Comparison of ENCODE assay signal across 1 cellular context in genomic region chr2:47225061-47225783, GRCh38.
A peak's percentile ranks its signal among the peaks of the same experiment; 100 is the strongest.
TF ChIP-seq lines count a peak whose summit lies in the region.

No MANE protein-coding gene starts in this region.

TF ChIP-seq in HCT116, 20 proteins besides CTCF, POLR2A, EP300 and RAD21 (continued from another document):
- TF ChIP-seq, protein P1, sequence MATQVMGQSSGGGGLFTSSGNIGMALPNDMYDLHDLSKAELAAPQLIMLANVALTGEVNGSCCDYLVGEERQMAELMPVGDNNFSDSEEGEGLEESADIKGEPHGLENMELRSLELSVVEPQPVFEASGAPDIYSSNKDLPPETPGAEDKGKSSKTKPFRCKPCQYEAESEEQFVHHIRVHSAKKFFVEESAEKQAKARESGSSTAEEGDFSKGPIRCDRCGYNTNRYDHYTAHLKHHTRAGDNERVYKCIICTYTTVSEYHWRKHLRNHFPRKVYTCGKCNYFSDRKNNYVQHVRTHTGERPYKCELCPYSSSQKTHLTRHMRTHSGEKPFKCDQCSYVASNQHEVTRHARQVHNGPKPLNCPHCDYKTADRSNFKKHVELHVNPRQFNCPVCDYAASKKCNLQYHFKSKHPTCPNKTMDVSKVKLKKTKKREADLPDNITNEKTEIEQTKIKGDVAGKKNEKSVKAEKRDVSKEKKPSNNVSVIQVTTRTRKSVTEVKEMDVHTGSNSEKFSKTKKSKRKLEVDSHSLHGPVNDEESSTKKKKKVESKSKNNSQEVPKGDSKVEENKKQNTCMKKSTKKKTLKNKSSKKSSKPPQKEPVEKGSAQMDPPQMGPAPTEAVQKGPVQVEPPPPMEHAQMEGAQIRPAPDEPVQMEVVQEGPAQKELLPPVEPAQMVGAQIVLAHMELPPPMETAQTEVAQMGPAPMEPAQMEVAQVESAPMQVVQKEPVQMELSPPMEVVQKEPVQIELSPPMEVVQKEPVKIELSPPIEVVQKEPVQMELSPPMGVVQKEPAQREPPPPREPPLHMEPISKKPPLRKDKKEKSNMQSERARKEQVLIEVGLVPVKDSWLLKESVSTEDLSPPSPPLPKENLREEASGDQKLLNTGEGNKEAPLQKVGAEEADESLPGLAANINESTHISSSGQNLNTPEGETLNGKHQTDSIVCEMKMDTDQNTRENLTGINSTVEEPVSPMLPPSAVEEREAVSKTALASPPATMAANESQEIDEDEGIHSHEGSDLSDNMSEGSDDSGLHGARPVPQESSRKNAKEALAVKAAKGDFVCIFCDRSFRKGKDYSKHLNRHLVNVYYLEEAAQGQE (IDR thresholded peaks at IDR 0.05; ENCODE audit: low read depth) = no peak
- TF ChIP-seq FOSL1 (IDR thresholded peaks at IDR 0.05; ENCODE audit: low read depth) = peak; percentile 39; the same call in 1 of the 2 replicates
- 0 out of 2 replicates have a peak, but pooled peaks have one; percentile 14 for TF ChIP-seq POLR2AphosphoS5 (IDR thresholded peaks at IDR 0.05; ENCODE audit: low read depth, low read length)
- 0 out of 2 replicates have a peak, but pooled peaks have one; percentile 31 for TF ChIP-seq SP1 (IDR thresholded peaks at IDR 0.05; ENCODE audit: low read depth)
- TF ChIP-seq TCF7L2 (IDR thresholded peaks at IDR 0.05; ENCODE audit: borderline replicate concordance, extremely low read depth, insufficient read depth, insufficient read length) = no peak
- TF ChIP-seq ZNF274 (IDR thresholded peaks at IDR 0.05; ENCODE audit: low read depth, low read length) = no peak
- TF ChIP-seq EZH2 (IDR thresholded peaks at IDR 0.05) = no peak
